ENCODE assay signal across 8 cellular contexts in the genomic region with DNA sequence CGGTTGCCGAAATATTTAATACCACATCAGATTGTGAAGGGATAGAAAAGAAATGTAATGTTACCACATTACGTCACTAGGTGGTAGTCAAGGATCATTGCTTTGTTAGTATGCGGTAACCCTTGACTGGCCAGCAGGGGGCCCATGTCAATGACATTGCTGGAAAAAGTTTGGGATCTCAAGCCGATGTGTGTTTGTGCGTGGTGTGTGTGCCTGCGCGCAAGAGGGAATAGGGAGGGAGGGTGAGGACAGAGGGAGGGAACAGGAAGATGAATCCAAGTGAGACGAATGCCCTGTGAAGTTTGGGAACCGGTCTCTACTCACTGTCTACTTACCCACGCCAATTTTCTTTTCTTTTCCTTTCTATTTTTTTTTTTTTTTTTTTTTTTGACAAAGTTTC. TPM values are rescaled to one million over a fixed set of nuclear protein-coding genes. Genes with fewer than 3 reads are reported as not detected.
DNase-seq lines count a peak whose midpoint lies in the region; ATAC-seq lines count a peak whose summit lies in the region.

No MANE protein-coding gene starts in this region.

- DNase-seq in CD1c-positive myeloid dendritic cell (ENCODE audit: extremely low spot score) (peak; percentile 82), NCI-H524 treated with DMSO at 0.1 percent for 48 hours (lab: John Stamatoyannopoulos, UW) (peak; percentile 51), ecto neural progenitor cell (ENCODE audit: low spot score) (peak; percentile 74), memory B cell (ENCODE audit: low spot score in 2 of 2) (peak; percentile 18 to 23)
- DNase-seq in activated CD4-positive, alpha-beta T cell treated with anti-CD3 and anti-CD28 coated beads, Interleukin-2, amount 10 ng/mL, durations not matched to agents 24 days and 14 days: peak; percentile 86
- DNase-seq in stimulated activated CD8-positive, alpha-beta memory T cell treated with anti-CD3 and anti-CD28 coated beads, Interleukin-15, amount 100 ng/mL, for 48 hours (ENCODE audit: low read depth in 2 of 2): peak; percentile 15 to 25

- peak overlapping the region; percentile 52 for H3K4me3 Mint-ChIP-seq in activated CD4-positive, alpha-beta T cell treated with anti-CD3 and anti-CD28 coated beads, Interleukin-2, amount 10 ng/mL, durations not matched to agents 24 days and 14 days
- H3K4me3 Mint-ChIP-seq in memory B cell: peak overlapping the region; percentile 9

- no peaks in the 10 kb centered on the region for H3K36me3 Mint-ChIP-seq in activated CD4-positive, alpha-beta T cell treated with anti-CD3 and anti-CD28 coated beads, Interleukin-2, amount 10 ng/mL, durations not matched to agents 24 days and 14 days (ENCODE audit: low read depth)
- H3K36me3 Mint-ChIP-seq in memory B cell: peaks cover 1% of the 10 kb centered on the region

- peak; percentile 93 for ATAC-seq in GM19328 (IDR thresholded peaks at IDR 0.05; ENCODE audit: unreplicated experiment)
- ATAC-seq in HG03442 (IDR thresholded peaks at IDR 0.05; ENCODE audit: unreplicated experiment): peak; percentile 98
- peak; percentile 88 for ATAC-seq in memory B cell (ENCODE audit: low read depth)

- H3K9me3 Mint-ChIP-seq in activated CD4-positive, alpha-beta T cell treated with anti-CD3 and anti-CD28 coated beads, Interleukin-2, amount 10 ng/mL, durations not matched to agents 24 days and 14 days: no peaks in the 10 kb centered on the region
- H3K9me3 Mint-ChIP-seq in memory B cell: peaks cover 12% of the 10 kb centered on the region

- intact Hi-C loops in activated CD4-positive, alpha-beta T cell treated with anti-CD3 and anti-CD28 coated beads, Interleukin-2, amount 10 ng/mL, durations not matched to agents 24 days and 14 days (cut with micrococcal nuclease): loop anchor here (1.0 to 5.0 kb wide), 4 partner anchors 46 to 482 kb away; partner anchors contain the start of gene ZDHHC13

- peaks cover 17% of the 10 kb centered on the region for H3K27me3 Mint-ChIP-seq in activated CD4-positive, alpha-beta T cell treated with anti-CD3 and anti-CD28 coated beads, Interleukin-2, amount 10 ng/mL, durations not matched to agents 24 days and 14 days
- peaks cover 19% of the 10 kb centered on the region for H3K27me3 Mint-ChIP-seq in memory B cell

- H3K27ac Mint-ChIP-seq in activated CD4-positive, alpha-beta T cell treated with anti-CD3 and anti-CD28 coated beads, Interleukin-2, amount 10 ng/mL, durations not matched to agents 24 days and 14 days: no peak overlapping the region
- H3K27ac Mint-ChIP-seq in memory B cell: no peak overlapping the region

- peaks cover 2% of the 10 kb centered on the region for H3K4me1 Mint-ChIP-seq in activated CD4-positive, alpha-beta T cell treated with anti-CD3 and anti-CD28 coated beads, Interleukin-2, amount 10 ng/mL, durations not matched to agents 24 days and 14 days
- peaks cover 3% of the 10 kb centered on the region for H3K4me1 Mint-ChIP-seq in memory B cell

RNA-seq across cellular contexts. Expression of gene MRGPRX2, which starts 10.7 kb away (rescaled TPM):
- total RNA-seq in activated CD4-positive, alpha-beta T cell treated with anti-CD3 and anti-CD28 coated beads, Interleukin-2, amount 10 ng/mL, durations not matched to agents 24 days and 14 days: 0.12 and 0.21 TPM in 2 replicates

RNA-seq across cellular contexts. Expression of gene ZDHHC13, which starts 45.7 kb away (rescaled TPM):
- total RNA-seq in activated CD4-positive, alpha-beta T cell treated with anti-CD3 and anti-CD28 coated beads, Interleukin-2, amount 10 ng/mL, durations not matched to agents 24 days and 14 days: 24.8 and 28.1 TPM in 2 replicates

Comparison
In these comparisons a context has a peak if more than half of its experiments do, and no peak if none do; other contexts are left out.
1. Peak in every context shown above with its lines: DNase-seq and ATAC-seq.
2. DNase-seq: peak in every context shown above with its lines; median percentile 86 in activated CD4-positive, alpha-beta T cell treated with anti-CD3 and anti-CD28 coated beads, Interleukin-2, amount 10 ng/mL, durations not matched to agents 24 days and 14 days; 82 in CD1c-positive myeloid dendritic cell; 74 in ecto neural progenitor cell; 51 in NCI-H524 treated with DMSO at 0.1 percent for 48 hours; 20 in memory B cell; 20 in stimulated activated CD8-positive, alpha-beta memory T cell treated with anti-CD3 and anti-CD28 coated beads, Interleukin-15, amount 100 ng/mL, for 48 hours.